ENCODE assay signal across 20 cellular contexts in the genomic region with DNA sequence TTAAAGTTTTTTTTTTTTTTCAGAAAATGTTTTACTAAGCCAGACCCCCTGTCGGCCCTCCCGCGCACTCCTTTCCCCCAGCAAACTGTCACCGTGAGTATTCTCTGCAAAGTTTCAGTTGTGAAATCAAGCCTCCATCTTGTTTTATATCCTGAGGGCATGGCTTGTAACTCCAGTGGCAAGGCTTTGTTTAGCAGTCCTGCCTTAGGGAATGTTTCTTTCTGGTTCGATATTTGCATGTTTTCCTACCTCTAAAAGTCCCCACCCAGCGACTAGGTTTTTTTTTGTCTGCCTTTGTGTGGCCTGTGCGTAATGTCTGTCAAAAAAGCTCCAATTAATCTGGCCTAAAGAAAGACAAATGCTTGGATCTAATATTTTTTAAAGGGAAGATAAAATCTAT.
A peak's percentile ranks its signal among the peaks of the same experiment; 100 is the strongest.
DNase-seq lines count a peak whose midpoint lies in the region; ATAC-seq and TF ChIP-seq lines count a peak whose summit lies in the region.
"Had no signal": no experiment of that assay in that cellular context is flagged by ENCODE, and none has a peak within 500 bp of the region (broad histone marks: within the 10 kb centered on the region; RNA-seq: fewer than 3 reads in every experiment).

No MANE protein-coding gene starts in this region.

- H3K9me3 ChIP-seq in NT2/D1 (ENCODE audit: insufficient read depth, low read length): no peaks in the 10 kb centered on the region
- H3K9me3 ChIP-seq: BLaER1, SJSA1 had no signal

- peak overlapping the region; percentile 63 for H3K4me3 Mint-ChIP-seq in progenitor cell of endocrine pancreas (ENCODE audit: low read depth)
- H3K4me3 Mint-ChIP-seq: CD8-positive, alpha-beta T cell had no signal

- H3K9me3 Mint-ChIP-seq in progenitor cell of endocrine pancreas (ENCODE audit: low read depth): no peaks in the 10 kb centered on the region
- H3K9me3 Mint-ChIP-seq: CD8-positive, alpha-beta T cell had no signal

- no peaks in the 10 kb centered on the region for H3K36me3 Mint-ChIP-seq in progenitor cell of endocrine pancreas (ENCODE audit: insufficient read depth)
- H3K36me3 Mint-ChIP-seq: CD8-positive, alpha-beta T cell had no signal

- H3K9ac ChIP-seq in NT2/D1 (ENCODE audit: insufficient read length, low read depth): no peak overlapping the region
- H3K9ac ChIP-seq: BLaER1 had no signal

- peak overlapping the region; percentile 71 for H3K27ac Mint-ChIP-seq in progenitor cell of endocrine pancreas
- H3K27ac Mint-ChIP-seq: CD8-positive, alpha-beta T cell had no signal

- ATAC-seq in GM19324 (IDR thresholded peaks at IDR 0.05; ENCODE audit: low FRiP score, unreplicated experiment): no peak
- ATAC-seq: CD8-positive, alpha-beta T cell; HCT116 had no signal

- H3K4me1 Mint-ChIP-seq in progenitor cell of endocrine pancreas (ENCODE audit: low read depth): peaks cover 1% of the 10 kb centered on the region

- H3K27me3 Mint-ChIP-seq in progenitor cell of endocrine pancreas: no peaks in the 10 kb centered on the region

- TF ChIP-seq CTCF in fibroblast of pulmonary artery (IDR thresholded peaks at IDR 0.05; ENCODE audit: low read length, missing control alignments) (no peak), progenitor cell of endocrine pancreas (IDR thresholded peaks at IDR 0.05; ENCODE audit: unreplicated experiment) (no peak)

- DNase-seq in H7: no peak
- peak; percentile 6 for DNase-seq in NT2/D1 (ENCODE audit: low read depth, low spot score)
- DNase-seq in fibroblast of pulmonary artery (ENCODE audit: low read depth): no peak
- no peak for DNase-seq in progenitor cell of endocrine pancreas (ENCODE audit: low spot score, unreplicated experiment)
- DNase-seq in NCI-H69 (lab: John Stamatoyannopoulos, UW): no peak
- no peak for DNase-seq in activated T-cell treated with anti-CD3 and anti-CD28 coated beads, Interleukin-2, amount 50 U/mL, for 1 hour
- no peak for DNase-seq in T-helper 9 cell
- DNase-seq: Calu3; CD8-positive, alpha-beta T cell; EL; KBM-7; NCI-H1436; NCI-H1930; NCI-H345; NCI-H524 treated with DMSO at 0.1 percent for 48 hours; SW 1271 had no signal

- H3K27me3 ChIP-seq in H7 (ENCODE audit: control insufficient read depth, insufficient read depth, low read length): no peaks in the 10 kb centered on the region
- no peaks in the 10 kb centered on the region for H3K27me3 ChIP-seq in NT2/D1 (ENCODE audit: insufficient read depth, insufficient read length)
- H3K27me3 ChIP-seq: BLaER1, SJSA1 had no signal

- H3K4me1 ChIP-seq in NT2/D1 (ENCODE audit: insufficient read depth, insufficient read length): no peaks in the 10 kb centered on the region
- H3K4me1 ChIP-seq: BLaER1, SJSA1 had no signal

- peak overlapping the region; percentile 41; the same call in 1 of the 2 replicates for H3K4me3 ChIP-seq in H7 (ENCODE audit: insufficient read depth, low read depth, low read length)
- peak overlapping the region; percentile 71 for H3K4me3 ChIP-seq in NT2/D1 (ENCODE audit: insufficient read length, low read depth)
- peak overlapping the region; percentile 39 for H3K4me3 ChIP-seq in fibroblast of pulmonary artery (replicated peaks; ENCODE audit: low read depth, low read length)
- H3K4me3 ChIP-seq: BLaER1, SJSA1 had no signal

- H3K36me3 ChIP-seq in H7 (replicated peaks; ENCODE audit: control insufficient read depth, insufficient read depth, low read length): no peaks in the 10 kb centered on the region
- peaks cover 11% of the 10 kb centered on the region for H3K36me3 ChIP-seq in NT2/D1 (ENCODE audit: insufficient read depth, insufficient read length, low read length)
- H3K36me3 ChIP-seq: BLaER1, SJSA1 had no signal
